In the genomic region with DNA sequence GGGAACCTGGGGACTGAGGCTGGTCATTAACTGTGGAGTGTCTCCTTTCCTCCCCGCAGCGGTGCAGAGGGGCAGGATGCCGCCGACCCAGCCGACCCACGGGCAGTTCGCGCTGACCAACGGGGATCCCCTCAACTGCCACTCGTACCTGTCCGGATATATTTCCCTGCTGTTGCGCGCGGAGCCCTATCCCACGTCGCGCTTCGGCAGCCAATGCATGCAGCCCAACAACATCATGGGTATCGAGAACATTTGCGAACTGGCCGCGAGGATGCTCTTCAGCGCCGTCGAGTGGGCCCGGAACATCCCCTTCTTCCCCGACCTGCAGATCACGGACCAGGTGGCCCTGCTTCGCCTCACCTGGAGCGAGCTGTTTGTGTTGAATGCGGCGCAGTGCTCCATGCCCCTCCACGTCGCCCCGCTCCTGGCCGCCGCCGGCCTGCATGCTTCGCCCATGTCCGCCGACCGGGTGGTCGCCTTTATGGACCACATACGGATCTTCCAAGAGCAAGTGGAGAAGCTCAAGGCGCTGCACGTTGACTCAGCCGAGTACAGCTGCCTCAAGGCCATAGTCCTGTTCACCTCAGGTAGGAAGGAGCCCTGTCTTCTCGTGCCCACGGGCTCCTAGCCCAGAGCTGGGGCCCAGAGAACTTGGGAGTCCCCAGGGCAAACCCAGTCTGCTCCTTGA, we compare ENCODE assay signal across 12 cellular contexts. TPM values are rescaled to one million over a fixed set of nuclear protein-coding genes. Genes with fewer than 3 reads are reported as not detected.
DNase-seq lines count a peak whose midpoint lies in the region; ATAC-seq lines count a peak whose summit lies in the region.
"Had no signal": no experiment of that assay in that cellular context is flagged by ENCODE, and none has a peak within 500 bp of the region (broad histone marks: within the 10 kb centered on the region; RNA-seq: fewer than 3 reads in every experiment).

No MANE protein-coding gene starts in this region.

- no peak for DNase-seq in activated CD4-positive, alpha-beta T cell treated with anti-CD3 and anti-CD28 coated beads, Interleukin-2, amount 10 ng/mL, durations not matched to agents 7 days and 5 days
- DNase-seq in activated CD4-positive, alpha-beta T cell treated with anti-CD3 and anti-CD28 coated beads, Interleukin-2, amount 50 U/mL, for 4 hours: no peak
- DNase-seq in effector memory CD8-positive, alpha-beta T cell: no peak
- DNase-seq in UCSD-AML1 (lab: John Stamatoyannopoulos, UW; ENCODE audit: unreplicated experiment) (no peak), NCI-H526 (lab: John Stamatoyannopoulos, UW) (no peak)
- no peak for DNase-seq in stimulated activated CD8-positive, alpha-beta memory T cell treated with anti-CD3 and anti-CD28 coated beads, Interleukin-4, amount 100 ng/mL, for 48 hours
- DNase-seq: activated CD8-positive, alpha-beta memory T cell treated with anti-CD3 and anti-CD28 coated beads, Interleukin-2, amount 50 U/mL, for 4 hours; NCI-H146 had no signal

- no peaks in the 10 kb centered on the region for H3K9me3 ChIP-seq in muscle layer of colon (ENCODE audit: low read length)

- H3K36me3 Mint-ChIP-seq in activated CD4-positive, alpha-beta T cell treated with anti-CD3 and anti-CD28 coated beads, Interleukin-2, amount 10 ng/mL, durations not matched to agents 7 days and 5 days (ENCODE audit: low read depth): peaks cover 5% of the 10 kb centered on the region
- H3K36me3 Mint-ChIP-seq in effector memory CD8-positive, alpha-beta T cell (ENCODE audit: insufficient read depth): peaks cover 3% of the 10 kb centered on the region

- CTCF ChIA-PET in activated CD4-positive, alpha-beta T cell treated with anti-CD3 and anti-CD28 coated beads, Interleukin-2, amount 10 ng/mL, durations not matched to agents 7 days and 5 days (lab: Charles Lee): interaction anchor here (1.4 kb wide), 1 partner anchor 25 kb away, joined by 3 read pairs; no protein-coding TSS in a partner anchor

- H3K4me3 Mint-ChIP-seq in activated CD4-positive, alpha-beta T cell treated with anti-CD3 and anti-CD28 coated beads, Interleukin-2, amount 10 ng/mL, durations not matched to agents 7 days and 5 days: peak overlapping the region; percentile 27
- peak overlapping the region; percentile 56 to 62 for H3K4me3 Mint-ChIP-seq in effector memory CD8-positive, alpha-beta T cell

- no peak for ATAC-seq in effector memory CD8-positive, alpha-beta T cell (replicated peaks)

- H3K27me3 Mint-ChIP-seq in activated CD4-positive, alpha-beta T cell treated with anti-CD3 and anti-CD28 coated beads, Interleukin-2, amount 10 ng/mL, durations not matched to agents 7 days and 5 days: peaks cover 78% of the 10 kb centered on the region
- H3K27me3 Mint-ChIP-seq in effector memory CD8-positive, alpha-beta T cell: peaks cover 72 to 86% of the 10 kb centered on the region in 2 donors

- peak overlapping the region; percentile 92 for H3K9ac ChIP-seq in muscle layer of colon (ENCODE audit: low read length)
- H3K9ac ChIP-seq: BLaER1 treated with 17β-estradiol and CSF1 and Interleukin-3, amounts not matched to agents 10 nM and 100 nM had no signal

- H3K4me1 ChIP-seq in muscle layer of colon (ENCODE audit: insufficient read depth, low read length) (peaks cover 4% of the 10 kb centered on the region), urinary bladder (ENCODE audit: insufficient read depth) (no peaks in the 10 kb centered on the region)
- H3K4me1 ChIP-seq: BLaER1 treated with 17β-estradiol and CSF1 and Interleukin-3, amounts not matched to agents 10 nM and 100 nM had no signal

- H3K27ac Mint-ChIP-seq in activated CD4-positive, alpha-beta T cell treated with anti-CD3 and anti-CD28 coated beads, Interleukin-2, amount 10 ng/mL, durations not matched to agents 7 days and 5 days: peak overlapping the region; percentile 54
- H3K27ac Mint-ChIP-seq in effector memory CD8-positive, alpha-beta T cell: no peak overlapping the region

- 8% methylated on average over 49 of the region's 49 CpGs for WGBS in urinary bladder

- H3K9me3 Mint-ChIP-seq in activated CD4-positive, alpha-beta T cell treated with anti-CD3 and anti-CD28 coated beads, Interleukin-2, amount 10 ng/mL, durations not matched to agents 7 days and 5 days: no peaks in the 10 kb centered on the region
- H3K9me3 Mint-ChIP-seq in effector memory CD8-positive, alpha-beta T cell: no peaks in the 10 kb centered on the region

- POLR2A ChIA-PET in activated CD4-positive, alpha-beta T cell treated with anti-CD3 and anti-CD28 coated beads, Interleukin-2, amount 10 ng/mL, durations not matched to agents 7 days and 5 days (lab: Charles Lee): no interaction called here

- no peaks in the 10 kb centered on the region for H3K27me3 ChIP-seq in muscle layer of colon (ENCODE audit: control insufficient read depth in 1 of 2, insufficient read depth in 2 of 2, low read length in 2 of 2)

- H3K4me3 ChIP-seq in muscle layer of colon (ENCODE audit: low read depth in 1 of 2, low read length in 2 of 2) (peak overlapping the region; percentile 83 to 89), urinary bladder (ENCODE audit: low read depth, low read length) (peak overlapping the region; percentile 97)
- H3K4me3 ChIP-seq: BLaER1 treated with 17β-estradiol and CSF1 and Interleukin-3, amounts not matched to agents 10 nM and 100 nM had no signal

- H3K36me3 ChIP-seq in muscle layer of colon (ENCODE audit: insufficient read depth, low read length) (peaks cover 34% of the 10 kb centered on the region), urinary bladder (ENCODE audit: insufficient read depth) (no peaks in the 10 kb centered on the region)
- H3K36me3 ChIP-seq: BLaER1 treated with 17β-estradiol and CSF1 and Interleukin-3, amounts not matched to agents 10 nM and 100 nM had no signal

- H3K4me1 Mint-ChIP-seq in activated CD4-positive, alpha-beta T cell treated with anti-CD3 and anti-CD28 coated beads, Interleukin-2, amount 10 ng/mL, durations not matched to agents 7 days and 5 days: peaks cover 7% of the 10 kb centered on the region
- H3K4me1 Mint-ChIP-seq in effector memory CD8-positive, alpha-beta T cell (ENCODE audit: low read depth in 2 of 2): peaks cover 3 to 15% of the 10 kb centered on the region in 2 donors

- peak overlapping the region; percentile 90 for H3K27ac ChIP-seq in muscle layer of colon (ENCODE audit: low read depth, low read length)
- peak overlapping the region; percentile 91 for H3K27ac ChIP-seq in urinary bladder (ENCODE audit: low read depth)
- H3K27ac ChIP-seq: BLaER1 treated with 17β-estradiol and CSF1 and Interleukin-3, amounts not matched to agents 10 nM and 100 nM had no signal

RNA-seq across cellular contexts. Expression of a gene that starts 3.7 kb away (rescaled TPM):
- total RNA-seq in activated CD4-positive, alpha-beta T cell treated with anti-CD3 and anti-CD28 coated beads, Interleukin-2, amount 10 ng/mL, durations not matched to agents 7 days and 5 days: not detected
- 28.0 TPM for total RNA-seq in urinary bladder
- 66.2 TPM for polyA plus RNA-seq in urinary bladder
- total RNA-seq: mononuclear cell had no signal

Comparison
In these comparisons a context has a peak if more than half of its experiments do, and no peak if none do; other contexts are left out.
1. RNA of a gene that starts 3.7 kb away (total RNA-seq): 28.0 TPM in urinary bladder (single experiment); not detected in activated CD4-positive, alpha-beta T cell treated with anti-CD3 and anti-CD28 coated beads, Interleukin-2, amount 10 ng/mL, durations not matched to agents 7 days and 5 days; every median in the first group is over 10 times any median in the second.